ENCODE assay signal across 23 cellular contexts in genomic region chr7:121557034-121557892, GRCh38.
DNase-seq lines count a peak whose midpoint lies in the region; ATAC-seq and TF ChIP-seq lines count a peak whose summit lies in the region.
"Had no signal": no experiment of that assay in that cellular context is flagged by ENCODE, and none has a peak within 500 bp of the region (broad histone marks: within the 10 kb centered on the region; RNA-seq: fewer than 3 reads in every experiment).

No MANE protein-coding gene starts in this region.

- DNase-seq in A172 (ENCODE audit: low spot score) (peak; percentile 23), HT1080 (ENCODE audit: low read depth) (peak; percentile 75), astrocyte of the spinal cord (ENCODE audit: low read depth, low spot score) (peak; percentile 32), nephron progenitor cell (no peak), GM19240 (ENCODE audit: insufficient read length, low spot score) (no peak)
- DNase-seq: activated CD4-positive, alpha-beta T cell treated with anti-CD3 and anti-CD28 coated beads, Interleukin-2, amount 10 ng/mL, durations not matched to agents 7 days and 5 days; activated CD8-positive, alpha-beta memory T cell treated with anti-CD3 and anti-CD28 coated beads, Interleukin-2, amount 50 U/mL, for 4 hours; adrenal gland; gastrocnemius medialis; Karpas-422; lower lobe of right lung; NCI-H1092; NCI-H2081 treated with DMSO at 0.1 percent for 48 hours; NCI-H524; stimulated activated CD8-positive, alpha-beta memory T cell treated with anti-CD3 and anti-CD28 coated beads, Interleukin-4, amount 100 ng/mL, for 48 hours; substantia nigra had no signal

- H3K9me3 Mint-ChIP-seq in nephron progenitor cell = no peaks in the 10 kb centered on the region
- H3K9me3 Mint-ChIP-seq: activated CD4-positive, alpha-beta T cell treated with anti-CD3 and anti-CD28 coated beads, Interleukin-2, amount 10 ng/mL, durations not matched to agents 7 days and 5 days; GM23338 had no signal

- H3K4me3 ChIP-seq in astrocyte of the spinal cord (ENCODE audit: low read depth, low read length) (no peak overlapping the region), mononuclear cell (ENCODE audit: low read length) (peak overlapping the region; percentile 2)
- H3K4me3 ChIP-seq: adrenal gland, gastrocnemius medialis, GM23338, lower lobe of right lung, right atrium auricular region, vagina had no signal

- no peak for TF ChIP-seq CTCF in astrocyte of the spinal cord (IDR thresholded peaks at IDR 0.05; ENCODE audit: low read depth, low read length)
- TF ChIP-seq CTCF in nephron progenitor cell (IDR thresholded peaks at IDR 0.05) = no peak

- in situ Hi-C loops in astrocyte of the spinal cord (cut with HindIII; ENCODE audit: low sequenced_read_pairs) = no loop called here

- H3K27ac Mint-ChIP-seq in nephron progenitor cell = no peak overlapping the region
- H3K27ac Mint-ChIP-seq: activated CD4-positive, alpha-beta T cell treated with anti-CD3 and anti-CD28 coated beads, Interleukin-2, amount 10 ng/mL, durations not matched to agents 7 days and 5 days; GM23338 had no signal

- H3K27me3 Mint-ChIP-seq in nephron progenitor cell (ENCODE audit: low read depth, poor library complexity) = no peaks in the 10 kb centered on the region

- H3K4me1 Mint-ChIP-seq in nephron progenitor cell = no peaks in the 10 kb centered on the region
- H3K4me1 Mint-ChIP-seq: activated CD4-positive, alpha-beta T cell treated with anti-CD3 and anti-CD28 coated beads, Interleukin-2, amount 10 ng/mL, durations not matched to agents 7 days and 5 days had no signal

- H3K27me3 ChIP-seq in mononuclear cell (ENCODE audit: insufficient read depth, low read length) = no peaks in the 10 kb centered on the region
- H3K27me3 ChIP-seq: adrenal gland, gastrocnemius medialis, right atrium auricular region, vagina had no signal

- H3K4me3 Mint-ChIP-seq in nephron progenitor cell = no peak overlapping the region
- H3K4me3 Mint-ChIP-seq: activated CD4-positive, alpha-beta T cell treated with anti-CD3 and anti-CD28 coated beads, Interleukin-2, amount 10 ng/mL, durations not matched to agents 7 days and 5 days; GM23338 had no signal

- no peaks in the 10 kb centered on the region for H3K9me3 ChIP-seq in mononuclear cell (ENCODE audit: low read depth, low read length)
- H3K9me3 ChIP-seq: adrenal gland, gastrocnemius medialis, lower lobe of right lung, right atrium auricular region, vagina had no signal

- no peaks in the 10 kb centered on the region for H3K36me3 Mint-ChIP-seq in nephron progenitor cell (ENCODE audit: low read depth)

- H3K4me1 ChIP-seq in mononuclear cell (ENCODE audit: insufficient read depth, low read length) = no peaks in the 10 kb centered on the region
- H3K4me1 ChIP-seq: adrenal gland, gastrocnemius medialis, lower lobe of right lung, right atrium auricular region, vagina had no signal

- ATAC-seq in GM18868 (IDR thresholded peaks at IDR 0.05; ENCODE audit: unreplicated experiment) (no peak), HG03139 (IDR thresholded peaks at IDR 0.05; ENCODE audit: unreplicated experiment) (no peak)
- ATAC-seq: gastrocnemius medialis, GM23338, lower lobe of right lung, Right ventricle myocardium inferior had no signal

Comparison
In these comparisons a context has a peak if more than half of its experiments do, and no peak if none do; other contexts are left out.
1. DNase-seq: peak in A172 (single experiment), HT1080 (single experiment) and astrocyte of the spinal cord (single experiment); none in nephron progenitor cell (single experiment) and GM19240 (single experiment).